Comparison of ENCODE assay signal across 27 cellular contexts in genomic region chr3:16460886-16461285, GRCh38. TPM values are rescaled to one million over a fixed set of nuclear protein-coding genes. Genes with fewer than 3 reads are reported as not detected.
DNase-seq lines count a peak whose midpoint lies in the region; ATAC-seq and TF ChIP-seq lines count a peak whose summit lies in the region.
"Had no signal": no experiment of that assay in that cellular context is flagged by ENCODE, and none has a peak within 500 bp of the region (broad histone marks: within the 10 kb centered on the region; RNA-seq: fewer than 3 reads in every experiment).

No MANE protein-coding gene starts in this region.

- H3K4me1 ChIP-seq in OCI-LY1 (ENCODE audit: insufficient read depth, low read length, severe bottlenecking) (peaks cover 93% of the 10 kb centered on the region), subcutaneous abdominal adipose tissue (ENCODE audit: control insufficient read depth in 5 of 5, insufficient read depth in 5 of 5, low read length in 5 of 5) (peaks cover 2 to 19% (median 15%) of the 10 kb centered on the region in 5 donors)
- H3K4me1 ChIP-seq: breast epithelium had no signal

- H3K4me3 ChIP-seq in OCI-LY1 (ENCODE audit: low read depth, low read length, poor library complexity, severe bottlenecking): no peak overlapping the region
- H3K4me3 ChIP-seq in subcutaneous abdominal adipose tissue (ENCODE audit: low read depth in 1 of 5, low read length in 5 of 5): no peak overlapping the region
- no peak overlapping the region for H3K4me3 ChIP-seq in lower leg skin (ENCODE audit: low read depth, poor library complexity, severe bottlenecking)
- H3K4me3 ChIP-seq: breast epithelium, coronary artery, esophagus muscularis mucosa, gastrocnemius medialis, spleen, tibial nerve had no signal

- intact Hi-C loops in lower leg skin (cut with DNase I; ENCODE audit: low total_unique reads): no loop called here

- H3K9ac ChIP-seq in OCI-LY1 (ENCODE audit: low read length) (no peak overlapping the region; the same call in 1 of the 2 replicates), subcutaneous abdominal adipose tissue (ENCODE audit: low read length in 5 of 5) (no peak overlapping the region)

- peak; percentile 10 for DNase-seq in NCI-H2107 treated with DMSO at 0.1 percent for 48 hours (lab: John Stamatoyannopoulos, UW; ENCODE audit: unreplicated experiment)
- no peak for DNase-seq in NCI-H2107 (lab: John Stamatoyannopoulos, UW)
- DNase-seq in NCI-H2029 treated with DMSO at 0.1 percent for 48 hours (lab: John Stamatoyannopoulos, UW): peak; percentile 96
- DNase-seq in lower leg skin (ENCODE audit: low spot score in 2 of 2): no peak
- DNase-seq in stimulated activated CD4-positive, alpha-beta T cell treated with anti-CD3 and anti-CD28 coated beads, Interleukin-12 subunit alpha, Interleukin-12 subunit beta, amount 100 ng/mL, for 4 hours: no peak
- DNase-seq: activated B cell treated with CpG ODN at 0.5 μM for 24 hours; activated CD4-positive, alpha-beta memory T cell treated with anti-CD3 and anti-CD28 coated beads for 36 hours; activated effector memory CD4-positive, alpha-beta T cell treated with anti-CD3 and anti-CD28 coated beads, Interleukin-2, amount 50 U/mL, for 16 hours; Calu3; gastrocnemius medialis; kidney; mammary epithelial cell; naive B cell; NCI-H1048; NCI-H446; retina; spleen; stimulated activated CD4-positive, alpha-beta T cell treated with anti-CD3 and anti-CD28 coated beads, Interleukin-4, amount 100 ng/mL, for 4 hours; stimulated activated naive CD8-positive, alpha-beta T cell treated with anti-CD3 and anti-CD28 coated beads, Interleukin-15, amount 100 ng/mL, for 72 hours; T1000 had no signal

- TF ChIP-seq CTCF in OCI-LY1 (IDR thresholded peaks at IDR 0.05; ENCODE audit: low read length) (no peak), lower leg skin (IDR thresholded peaks at IDR 0.05) (no peak)

- no peak for ATAC-seq in GM21423 (IDR thresholded peaks at IDR 0.05; ENCODE audit: unreplicated experiment)
- ATAC-seq: gastrocnemius medialis; stimulated activated naive CD8-positive, alpha-beta T cell treated with anti-CD3 and anti-CD28 coated beads, Interleukin-15, amount 100 ng/mL, for 72 hours had no signal

- H4K20me1 ChIP-seq in OCI-LY1 (ENCODE audit: insufficient read depth, low read length): no peaks in the 10 kb centered on the region

- H3F3A ChIP-seq in OCI-LY1 (ENCODE audit: insufficient read depth, low read length): peaks cover 8% of the 10 kb centered on the region; the same call in 1 of the 2 replicates

- peaks cover 98% of the 10 kb centered on the region for H3K79me2 ChIP-seq in OCI-LY1 (ENCODE audit: insufficient read depth, low read length)

- H3K4me2 ChIP-seq in OCI-LY1 (ENCODE audit: low read length): peak overlapping the region; percentile 4; the same call in 1 of the 2 replicates

- peaks cover 88% of the 10 kb centered on the region for H3K36me3 ChIP-seq in OCI-LY1 (ENCODE audit: insufficient read depth, low read length)
- peaks cover 0 to 3% (median under 1%) of the 10 kb centered on the region in 5 donors for H3K36me3 ChIP-seq in subcutaneous abdominal adipose tissue (ENCODE audit: control insufficient read depth in 5 of 5, insufficient read depth in 5 of 5, low read length in 5 of 5)
- H3K36me3 ChIP-seq: breast epithelium, gastrocnemius medialis had no signal

- H3K9me3 ChIP-seq in OCI-LY1 (ENCODE audit: low read length) (no peaks in the 10 kb centered on the region), subcutaneous abdominal adipose tissue (ENCODE audit: control insufficient read depth in 5 of 5, low read length in 5 of 5) (no peaks in the 10 kb centered on the region)
- H3K9me3 ChIP-seq: breast epithelium, esophagus muscularis mucosa, gastrocnemius medialis, spleen, tibial nerve had no signal

- H3K9me2 ChIP-seq in OCI-LY1 (ENCODE audit: low read depth, low read length): no peaks in the 10 kb centered on the region

- TF ChIP-seq POLR2A in lower leg skin (IDR thresholded peaks at IDR 0.05): no peak

- H2AFZ ChIP-seq in OCI-LY1 (ENCODE audit: low read length): no peak overlapping the region

- 73 to 76% methylated on average over 4 of the region's 4 CpGs for WGBS in lower leg skin, 2 donors

- H3K27ac ChIP-seq in OCI-LY1 (ENCODE audit: low read depth, low read length, poor library complexity, severe bottlenecking): peak overlapping the region; percentile 95
- peak overlapping the region; percentile 6 for H3K27ac ChIP-seq in subcutaneous abdominal adipose tissue (ENCODE audit: low read depth, low read length)
- H3K27ac ChIP-seq: breast epithelium, coronary artery, esophagus muscularis mucosa, gastrocnemius medialis had no signal

- H3K27me3 ChIP-seq in OCI-LY1 (ENCODE audit: insufficient read depth, low read length) (no peaks in the 10 kb centered on the region), subcutaneous abdominal adipose tissue (ENCODE audit: control insufficient read depth in 5 of 5, insufficient read depth in 4 of 5, low read length in 5 of 5) (no peaks in the 10 kb centered on the region)
- H3K27me3 ChIP-seq: breast epithelium, esophagus muscularis mucosa, gastrocnemius medialis, spleen, tibial nerve had no signal

RNA-seq across cellular contexts. Expression of gene RFTN1, which starts 52.6 kb away (rescaled TPM):
- total RNA-seq in lower leg skin: 10 to 100 TPM; 11.2 to 39.5 (median 25.6) TPM

Comparison
In these comparisons a context has a peak if more than half of its experiments do, and no peak if none do; other contexts are left out.
1. DNase-seq: peak in NCI-H2107 treated with DMSO at 0.1 percent for 48 hours (single experiment) and NCI-H2029 treated with DMSO at 0.1 percent for 48 hours (single experiment); none in NCI-H2107 (single experiment), lower leg skin (0 of 2) and stimulated activated CD4-positive, alpha-beta T cell treated with anti-CD3 and anti-CD28 coated beads, Interleukin-12 subunit alpha, Interleukin-12 subunit beta, amount 100 ng/mL, for 4 hours (single experiment).